In genomic region chr2:174465327-174465726, GRCh38 we compare ENCODE assay signal across 13 cellular contexts. TPM values are rescaled to one million over a fixed set of nuclear protein-coding genes. Genes with fewer than 3 reads are reported as not detected.
DNase-seq lines count a peak whose midpoint lies in the region; ATAC-seq, FAIRE-seq and TF ChIP-seq lines count a peak whose summit lies in the region.
"Had no signal": no experiment of that assay in that cellular context is flagged by ENCODE, and none has a peak within 500 bp of the region (broad histone marks: within the 10 kb centered on the region; RNA-seq: fewer than 3 reads in every experiment).

No MANE protein-coding gene starts in this region.

- no peak for TF ChIP-seq EP300 in A549 (IDR thresholded peaks at IDR 0.05)

- 88% methylated on average over 4 of the region's 4 CpGs for WGBS in A549 (ENCODE audit: missing lambda C conversion rate)

- TF ChIP-seq POLR2A in A549 (IDR thresholded peaks at IDR 0.05; ENCODE audit: low read length) = no peak

- CTCF ChIA-PET in A549 (lab: Yijun Ruan, JAX) = no interaction called here
- CTCF ChIA-PET in CD4-positive, alpha-beta memory T cell (lab: Charles Lee; ENCODE audit: partially characterized antibody) = interaction anchor here (1.0 to 1.9 kb wide), 8 partner anchors 15 to 224 kb away, joined by 3 to 9 read pairs (median 4); partner anchors contain the start of gene GPR155

- no peak for TF ChIP-seq RAD21 in A549 (conservative IDR thresholded peaks at IDR 0.05 in 1 of 2, IDR thresholded peaks at IDR 0.05 in 1 of 2)

- peak overlapping the region in 1 of 7 donors; percentile 60 for H3K27ac Mint-ChIP-seq in CD4-positive, alpha-beta memory T cell

- DNase-seq in A549 (ENCODE audit: low read depth in 1 of 2, low spot score in 1 of 2) (peak in 1 of 2 experiments; percentile 33), G401 (ENCODE audit: low spot score) (peak; percentile 9), RWPE2 (ENCODE audit: low spot score) (no peak), hepatic stellate cell (ENCODE audit: low spot score) (peak; percentile 7), left colon (no peak), hippocampal formation (lab: John Stamatoyannopoulos, UW) (no peak)
- DNase-seq in CD4-positive, alpha-beta memory T cell = no peak
- DNase-seq: activated naive CD4-positive, alpha-beta T cell treated with anti-CD3 and anti-CD28 coated beads, Interleukin-2, amount 50 U/mL, for 16 hours; stimulated activated CD4-positive, alpha-beta T cell treated with anti-CD3 and anti-CD28 coated beads, Interleukin-4, amount 100 ng/mL, for 4 hours; stimulated activated naive CD4-positive, alpha-beta T cell treated with Interleukin-2 at 50 U/mL for 16 hours had no signal

- H3K27ac ChIP-seq in A549 = no peak overlapping the region
- no peak overlapping the region for H3K27ac ChIP-seq in RWPE2 (ENCODE audit: poor library complexity, severe bottlenecking)
- no peak overlapping the region for H3K27ac ChIP-seq in CD4-positive, alpha-beta memory T cell (ENCODE audit: low read depth, low read length)
- H3K27ac ChIP-seq: BLaER1 had no signal

- POLR2A ChIA-PET in A549 (lab: Yijun Ruan, JAX) = no interaction called here
- POLR2A ChIA-PET in CD4-positive, alpha-beta memory T cell (lab: Charles Lee; ENCODE audit: partially characterized antibody) = interaction anchor here (0.7 to 1.0 kb wide), 2 partner anchors 21 to 27 kb away, joined by 3 read pairs; partner anchors contain the start of gene GPR155

- no peak for FAIRE-seq in A549 (lab: Jason Lieb, UNC)

- H3K9me3 ChIP-seq in A549 (no peaks in the 10 kb centered on the region), RWPE2 (ENCODE audit: severe bottlenecking) (no peaks in the 10 kb centered on the region)
- H3K9me3 ChIP-seq in CD4-positive, alpha-beta memory T cell (ENCODE audit: control insufficient read depth in 1 of 2, low read length in 2 of 2) = no peaks in the 10 kb centered on the region
- H3K9me3 ChIP-seq: BLaER1 had no signal

- intact Hi-C loops in CD4-positive, alpha-beta memory T cell (cut with micrococcal nuclease) = no loop called here
- intact Hi-C loops in left colon (cut with DNase I, micrococcal nuclease) = loop anchor here in 1 of 2 donors (10.0 kb wide), 1 partner anchor 59 kb away; no protein-coding TSS in a partner anchor

- H3K27me3 Mint-ChIP-seq in CD4-positive, alpha-beta memory T cell = no peaks in the 10 kb centered on the region
- H3K27me3 Mint-ChIP-seq: central memory CD8-positive, alpha-beta T cell had no signal

- in situ Hi-C loops in G401 (cut with HindIII; ENCODE audit: low sequenced_read_pairs) = no loop called here

- H3K4me2 ChIP-seq in A549 = no peak overlapping the region
- H3K4me2 ChIP-seq: BLaER1 had no signal

- no peaks in the 10 kb centered on the region for H3K27me3 ChIP-seq in RWPE2 (ENCODE audit: insufficient read depth, poor library complexity, severe bottlenecking)
- no peaks in the 10 kb centered on the region for H3K27me3 ChIP-seq in CD4-positive, alpha-beta memory T cell (ENCODE audit: insufficient read depth, low read length)
- H3K27me3 ChIP-seq: BLaER1 had no signal

- H3K4me1 ChIP-seq in A549 = no peaks in the 10 kb centered on the region
- H3K4me1 ChIP-seq in RWPE2 (ENCODE audit: insufficient read depth, poor library complexity, severe bottlenecking) = no peaks in the 10 kb centered on the region
- H3K4me1 ChIP-seq in CD4-positive, alpha-beta memory T cell (ENCODE audit: insufficient read depth, low read length) = no peaks in the 10 kb centered on the region
- H3K4me1 ChIP-seq: BLaER1 had no signal

- no peak overlapping the region for H3K4me3 Mint-ChIP-seq in CD4-positive, alpha-beta memory T cell
- H3K4me3 Mint-ChIP-seq: central memory CD8-positive, alpha-beta T cell had no signal

- no peaks in the 10 kb centered on the region for H3K4me1 Mint-ChIP-seq in CD4-positive, alpha-beta memory T cell
- H3K4me1 Mint-ChIP-seq: central memory CD8-positive, alpha-beta T cell had no signal

- H3K4me3 ChIP-seq in A549 (no peak overlapping the region), RWPE2 (ENCODE audit: severe bottlenecking) (no peak overlapping the region)
- no peak overlapping the region for H3K4me3 ChIP-seq in CD4-positive, alpha-beta memory T cell (ENCODE audit: low read length in 2 of 2)
- H3K4me3 ChIP-seq: BLaER1 had no signal

- ATAC-seq in A549 (peak; percentile 56 to 67; a peak in 4 of 6 replicates), RWPE2 (ENCODE audit: low read depth) (peak; percentile 36; the same call in 1 of the 3 replicates), HG03045 (IDR thresholded peaks at IDR 0.05; ENCODE audit: unreplicated experiment) (no peak), left colon (no peak)

- no peaks in the 10 kb centered on the region; the same call in 1 of the 2 replicates for H3K36me3 ChIP-seq in RWPE2 (ENCODE audit: low read depth)
- H3K36me3 ChIP-seq in CD4-positive, alpha-beta memory T cell (ENCODE audit: insufficient read depth, low read length) = peaks cover 7% of the 10 kb centered on the region
- H3K36me3 ChIP-seq: BLaER1 had no signal

- H3K9me3 Mint-ChIP-seq in CD4-positive, alpha-beta memory T cell = no peaks in the 10 kb centered on the region
- H3K9me3 Mint-ChIP-seq: central memory CD8-positive, alpha-beta T cell had no signal

- peaks cover 23 to 35% of the 10 kb centered on the region in 2 donors for H3K36me3 Mint-ChIP-seq in CD4-positive, alpha-beta memory T cell

- TF ChIP-seq CTCF in A549 (IDR thresholded peaks at IDR 0.05) = no peak
- TF ChIP-seq CTCF in RWPE2 (IDR thresholded peaks at IDR 0.05; ENCODE audit: poor library complexity, severe bottlenecking) = no peak

TF ChIP-seq in A549, 52 proteins besides CTCF, POLR2A, EP300 and RAD21:
- TF ChIP-seq, protein P1, sequence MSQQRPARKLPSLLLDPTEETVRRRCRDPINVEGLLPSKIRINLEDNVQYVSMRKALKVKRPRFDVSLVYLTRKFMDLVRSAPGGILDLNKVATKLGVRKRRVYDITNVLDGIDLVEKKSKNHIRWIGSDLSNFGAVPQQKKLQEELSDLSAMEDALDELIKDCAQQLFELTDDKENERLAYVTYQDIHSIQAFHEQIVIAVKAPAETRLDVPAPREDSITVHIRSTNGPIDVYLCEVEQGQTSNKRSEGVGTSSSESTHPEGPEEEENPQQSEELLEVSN (IDR thresholded peaks at IDR 0.05; ENCODE audit: borderline replicate concordance, low read depth) = 0 out of 2 replicates have a peak, but pooled peaks have one; percentile 49
- no peak for TF ChIP-seq MYC (IDR thresholded peaks at IDR 0.05; ENCODE audit: borderline replicate concordance, low read length)
- TF ChIP-seq, protein P2, sequence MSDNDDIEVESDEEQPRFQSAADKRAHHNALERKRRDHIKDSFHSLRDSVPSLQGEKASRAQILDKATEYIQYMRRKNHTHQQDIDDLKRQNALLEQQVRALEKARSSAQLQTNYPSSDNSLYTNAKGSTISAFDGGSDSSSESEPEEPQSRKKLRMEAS (IDR thresholded peaks at IDR 0.05) = 0 out of 2 replicates have a peak, but pooled peaks have one; percentile 28
- no peak for TF ChIP-seq RCOR1 (IDR thresholded peaks at IDR 0.05; ENCODE audit: low read depth, low read length)

RNA-seq across cellular contexts. Expression of gene GPR155, which starts 21.5 kb away (rescaled TPM):
- polyA plus RNA-seq in A549 (2011; rRNA removed) = 1.5 and 1.7 TPM in 2 replicates
- polyA plus RNA-seq in A549 (2012; cell fraction: cytosol; rRNA removed) = 0.25 and 0.26 TPM in 2 replicates
- 0.21 and 0.38 TPM in 2 replicates for polyA plus RNA-seq in A549 (2012; cell fraction: nucleus; rRNA removed)
- 0.49 to 0.86 TPM (median 0.63 TPM) in 3 replicates for polyA plus RNA-seq in A549 (2017; fragmentation: RNase III; extraction: RNeasy Plus Mini Kit Qiagen cat#74134 plus additional on column Dnase treatment)
- 0.34 and 1.6 TPM in 2 replicates for polyA minus RNA-seq in A549 (2011; rRNA and poly(A)+ RNA removed)
- 0.20 and 0.37 TPM in 2 replicates for total RNA-seq in G401 (2014; rRNA removed; shearing (Covaris generic))
- 10 to 100 TPM; 18.2 to 20.4 TPM for total RNA-seq in CD4-positive, alpha-beta memory T cell
- polyA plus RNA-seq in CD4-positive, alpha-beta memory T cell = 10 to 100 TPM in 1 of 2 donors, 1 to 10 TPM in 1; 7.5 to 10.6 TPM
- 1 to 10 TPM; 2.3 to 4.1 TPM for total RNA-seq in left colon

Comparison
In these comparisons a context has a peak if more than half of its experiments do, and no peak if none do; other contexts are left out.
1. ATAC-seq: peak in A549 (2 of 2) and RWPE2 (single experiment); none in HG03045 (single experiment) and left colon (single experiment).
2. DNase-seq: peak in G401 (single experiment) and hepatic stellate cell (single experiment); none in RWPE2 (single experiment), CD4-positive, alpha-beta memory T cell (0 of 5), left colon (0 of 2) and hippocampal formation (0 of 2).